18 cellular contexts compared by ENCODE assay signal in genomic region chr21:16187603-16188002, GRCh38.
DNase-seq lines count a peak whose midpoint lies in the region; ATAC-seq, FAIRE-seq and TF ChIP-seq lines count a peak whose summit lies in the region.
"Had no signal": no experiment of that assay in that cellular context is flagged by ENCODE, and none has a peak within 500 bp of the region (broad histone marks: within the 10 kb centered on the region; RNA-seq: fewer than 3 reads in every experiment).

No MANE protein-coding gene starts in this region.

- peak overlapping the region in 4 of 5 experiments; percentile 1 to 81 (median 23) for H3K27ac Mint-ChIP-seq in brain
- peak overlapping the region; percentile 64 to 94 (median 91) for H3K27ac Mint-ChIP-seq in nephron
- H3K27ac Mint-ChIP-seq in CD4-positive, alpha-beta T cell = no peak overlapping the region
- H3K27ac Mint-ChIP-seq: CD8-positive, alpha-beta T cell had no signal

- FAIRE-seq in HTR-8/SVneo (lab: Jason Lieb, UNC) = no peak
- FAIRE-seq: GM12891 had no signal

- H3K4me1 ChIP-seq in HEK293 (ENCODE audit: control insufficient read depth, insufficient read depth, low read length) = no peaks in the 10 kb centered on the region; the same call in 1 of the 2 replicates
- peaks cover 23% of the 10 kb centered on the region for H3K4me1 ChIP-seq in testis
- H3K4me1 ChIP-seq: BLaER1 had no signal

- no peaks in the 10 kb centered on the region for H3K36me3 ChIP-seq in HEK293 (ENCODE audit: control insufficient read depth in 2 of 2, insufficient read depth in 1 of 2, low read length in 2 of 2)
- no peaks in the 10 kb centered on the region for H3K36me3 ChIP-seq in testis (ENCODE audit: low read depth, missing control alignments)
- H3K36me3 ChIP-seq: BLaER1, HAP-1 had no signal

- H3K27me3 Mint-ChIP-seq in brain (peaks cover 9% of the 10 kb centered on the region), nephron (ENCODE audit: low read depth) (no peaks in the 10 kb centered on the region)
- no peaks in the 10 kb centered on the region for H3K27me3 Mint-ChIP-seq in CD4-positive, alpha-beta T cell

- intact Hi-C loops in testis (cut with DNase I; ENCODE audit: low total_unique reads) = no loop called here
- intact Hi-C loops in CD4-positive, alpha-beta T cell (cut with DNase I, micrococcal nuclease) = no loop called here

- no peak for DNase-seq in testis
- DNase-seq in HTR-8/SVneo (ENCODE audit: insufficient read length, low spot score) = no peak
- no peak for DNase-seq in CD4-positive, alpha-beta T cell
- DNase-seq: 8988T; CD8-positive, alpha-beta T cell; DMS 273 treated with DMSO at 0.1 percent for 48 hours; DMS53; DND-41; EL; GM23248 had no signal

- no peaks in the 10 kb centered on the region for H3K9me3 ChIP-seq in HEK293 (ENCODE audit: control insufficient read depth, insufficient read depth, low read depth, low read length)
- H3K9me3 ChIP-seq in testis = no peaks in the 10 kb centered on the region
- H3K9me3 ChIP-seq in CD4-positive, alpha-beta T cell (ENCODE audit: control insufficient read depth, low read length) = no peaks in the 10 kb centered on the region
- H3K9me3 ChIP-seq: BLaER1, HAP-1 had no signal

- no peaks in the 10 kb centered on the region for H3K27me3 ChIP-seq in testis
- H3K27me3 ChIP-seq in CD4-positive, alpha-beta T cell (ENCODE audit: control insufficient read depth, insufficient read depth, low read length) = no peaks in the 10 kb centered on the region
- H3K27me3 ChIP-seq: BLaER1 had no signal

- H3K4me3 Mint-ChIP-seq in brain (peak overlapping the region in 1 of 5 experiments; percentile 10), nephron (peak overlapping the region; percentile 29 to 41 (median 33))
- no peak overlapping the region for H3K4me3 Mint-ChIP-seq in CD4-positive, alpha-beta T cell
- H3K4me3 Mint-ChIP-seq: CD14-positive monocyte; CD8-positive, alpha-beta T cell had no signal

- 47 to 52% methylated on average over 1 of the region's 1 CpG for WGBS in testis, 2 donors

- H3K36me3 Mint-ChIP-seq in brain (peaks cover 22% of the 10 kb centered on the region), nephron (ENCODE audit: low read depth) (peaks cover 12% of the 10 kb centered on the region)
- H3K36me3 Mint-ChIP-seq in CD4-positive, alpha-beta T cell (ENCODE audit: low read depth) = no peaks in the 10 kb centered on the region
- H3K36me3 Mint-ChIP-seq: CD14-positive monocyte; CD8-positive, alpha-beta T cell had no signal

- H3K27ac ChIP-seq in HEK293 (ENCODE audit: extremely low read depth, low read depth, low read length) = no peak overlapping the region
- H3K27ac ChIP-seq in testis = peak overlapping the region; percentile 32 to 65
- H3K27ac ChIP-seq in CD4-positive, alpha-beta T cell (ENCODE audit: low read depth, low read length) = no peak overlapping the region
- H3K27ac ChIP-seq: BLaER1, GM23248 had no signal

- no peak for TF ChIP-seq CTCF in HEK293 (tag by site-specific recombination; IDR thresholded peaks at IDR 0.05)
- TF ChIP-seq CTCF in brain (conservative IDR thresholded peaks at IDR 0.05) = no peak
- no peak for TF ChIP-seq CTCF in nephron (IDR thresholded peaks at IDR 0.05; ENCODE audit: unreplicated experiment in 3 of 3)
- TF ChIP-seq CTCF in testis (IDR thresholded peaks at IDR 0.05) = no peak
- no peak for TF ChIP-seq CTCF in CD4-positive, alpha-beta T cell (IDR thresholded peaks at IDR 0.05)

- H3K4me3 ChIP-seq in HEK293 (ENCODE audit: low read depth, low read length) (no peak overlapping the region), testis (no peak overlapping the region)
- H3K4me3 ChIP-seq: BLaER1, GM23248, HAP-1 had no signal

- CTCF ChIA-PET in HEK293 (lab: Yijun Ruan, JAX) = interaction anchor here (0.6 kb wide), 1 partner anchor 54 kb away, joined by 6 read pairs; no protein-coding TSS in a partner anchor
- CTCF ChIA-PET in CD4-positive, alpha-beta T cell (lab: Charles Lee) = no interaction called here

- POLR2A ChIA-PET in HEK293 (lab: Yijun Ruan, JAX) = no interaction called here
- POLR2A ChIA-PET in CD4-positive, alpha-beta T cell (lab: Charles Lee) = no interaction called here

- no peak for ATAC-seq in HG03025 (IDR thresholded peaks at IDR 0.05; ENCODE audit: low FRiP score, unreplicated experiment)
- ATAC-seq in CD4-positive, alpha-beta T cell (ENCODE audit: poor library complexity) = no peak
- ATAC-seq: CD8-positive, alpha-beta T cell had no signal

- peaks cover 3 to 17% (median 13%) of the 10 kb centered on the region in 5 experiments for H3K9me3 Mint-ChIP-seq in brain
- H3K9me3 Mint-ChIP-seq in nephron = peaks cover 6% of the 10 kb centered on the region
- no peaks in the 10 kb centered on the region for H3K9me3 Mint-ChIP-seq in CD4-positive, alpha-beta T cell

- TF ChIP-seq POLR2A in testis (IDR thresholded peaks at IDR 0.05) = no peak

- H3K4me1 Mint-ChIP-seq in brain = peaks cover 49% of the 10 kb centered on the region
- peaks cover 56% of the 10 kb centered on the region for H3K4me1 Mint-ChIP-seq in nephron
- H3K4me1 Mint-ChIP-seq in CD4-positive, alpha-beta T cell (ENCODE audit: low read depth) = no peaks in the 10 kb centered on the region
- H3K4me1 Mint-ChIP-seq: CD14-positive monocyte had no signal

TF ChIP-seq in HEK293, 187 proteins besides CTCF, POLR2A, EP300 and RAD21:
- 0 out of 2 replicates have a peak, but pooled peaks have one; percentile 28 for TF ChIP-seq ZNF777 (tag by site-specific recombination; IDR thresholded peaks at IDR 0.05; ENCODE audit: borderline replicate concordance)
- TF ChIP-seq ZNF23 (tag by site-specific recombination; IDR thresholded peaks at IDR 0.05; ENCODE audit: borderline replicate concordance) = no peak
- peak; percentile 57 for TF ChIP-seq ZNF366 (tag by site-specific recombination; conservative IDR thresholded peaks at IDR 0.05)
- TF ChIP-seq PRDM1 (tag by site-specific recombination; IDR thresholded peaks at IDR 0.05) = peak; percentile 99
TF ChIP-seq in HEK293: peak in this region for 3.

Comparison
In these comparisons a context has a peak if more than half of its experiments do, and no peak if none do; other contexts are left out.
1. H3K27ac ChIP-seq: peak in testis (2 of 2); none in HEK293 (single experiment) and CD4-positive, alpha-beta T cell (single experiment).